In genomic region chr4:140463182-140463581, GRCh38 we compare ENCODE assay signal across 39 cellular contexts. TPM values are rescaled to one million over a fixed set of nuclear protein-coding genes. Genes with fewer than 3 reads are reported as not detected.
"Had no signal": no experiment of that assay in that cellular context is flagged by ENCODE, and none has a peak within 500 bp of the region (broad histone marks: within the 10 kb centered on the region; RNA-seq: fewer than 3 reads in every experiment).

No MANE protein-coding gene starts in this region.

- H3K36me3 ChIP-seq: brain microvascular endothelial cell, esophagus squamous epithelium, gastroesophageal sphincter, WERI-Rb-1 had no signal

- H3K27ac Mint-ChIP-seq: activated B cell treated with CpG ODN at 0.5 μM for 24 hours; activated CD8-positive, alpha-beta T cell treated with anti-CD3 and anti-CD28 coated beads for 36 hours; activated naive CD8-positive, alpha-beta T cell; activated T-helper 17 cell treated with anti-CD3 and anti-CD28 coated beads, Interleukin-2, amount 50 U/mL, for 72 hours; T-helper 17 cell; T-helper 2 cell treated with Interferon-gamma antibody and Interleukin-4, amounts not matched to agents 5 μg/mL and 100 μg/mL, for 36 hours had no signal

- H3K9me3 Mint-ChIP-seq: activated B cell treated with CpG ODN at 0.5 μM for 24 hours; activated CD8-positive, alpha-beta T cell treated with anti-CD3 and anti-CD28 coated beads for 36 hours; activated T-cell treated with anti-CD3 and anti-CD28 coated beads, Interleukin-2, amount 50 U/mL, for 4 hours; activated T-helper 17 cell treated with anti-CD3 and anti-CD28 coated beads, Interleukin-2, amount 50 U/mL, for 72 hours; T-helper 2 cell treated with Interferon-gamma antibody and Interleukin-4, amounts not matched to agents 5 μg/mL and 100 μg/mL, for 36 hours had no signal

- H3K4me3 Mint-ChIP-seq: activated B cell treated with CpG ODN at 0.5 μM for 24 hours; activated CD8-positive, alpha-beta T cell treated with anti-CD3 and anti-CD28 coated beads for 36 hours; activated naive CD8-positive, alpha-beta T cell; activated T-cell treated with anti-CD3 and anti-CD28 coated beads, Interleukin-2, amount 50 U/mL, for 4 hours; activated T-helper 17 cell treated with anti-CD3 and anti-CD28 coated beads, Interleukin-2, amount 50 U/mL, for 72 hours; T-helper 17 cell; T-helper 2 cell treated with Interferon-gamma antibody and Interleukin-4, amounts not matched to agents 5 μg/mL and 100 μg/mL, for 36 hours had no signal

- DNase-seq: activated B cell treated with CpG ODN at 0.5 μM for 24 hours; activated CD4-positive, alpha-beta T cell treated with anti-CD3 and anti-CD28 coated beads for 48 hours; activated CD4-positive, alpha-beta T cell treated with anti-CD3 and anti-CD28 coated beads, Interleukin-2, amount 50 U/mL, for 1 hour; activated CD4-positive, alpha-beta T cell treated with anti-CD3 and anti-CD28 coated beads, Interleukin-2, amount 50 U/mL, for 48 hours; activated CD8-positive, alpha-beta memory T cell treated with anti-CD3 and anti-CD28 coated beads for 24 hours; activated CD8-positive, alpha-beta T cell treated with anti-CD3 and anti-CD28 coated beads for 36 hours; activated effector memory CD4-positive, alpha-beta T cell treated with Interleukin-2 at 50 U/mL for 16 hours; activated gamma-delta T cell treated with Interleukin-2 at 50 U/mL for 16 hours; activated naive CD4-positive, alpha-beta T cell treated with anti-CD3 and anti-CD28 coated beads, Interleukin-2, amount 50 U/mL, for 16 hours; activated naive CD4-positive, alpha-beta T cell treated with Interleukin-2 at 50 U/mL for 16 hours; activated T-cell treated with anti-CD3 and anti-CD28 coated beads, Interleukin-2, amount 50 U/mL, for 4 hours; amniotic stem cell; anterior cingulate cortex; brain microvascular endothelial cell; caudate nucleus; effector CD8-positive, alpha-beta T cell; esophagus squamous epithelium; foreskin melanocyte; T-helper 1 cell; T-helper 17 cell; T1000; WERI-Rb-1 had no signal

- H3K27me3 ChIP-seq: esophagus squamous epithelium had no signal

- H3K4me1 Mint-ChIP-seq: activated B cell treated with CpG ODN at 0.5 μM for 24 hours; activated T-helper 17 cell treated with anti-CD3 and anti-CD28 coated beads, Interleukin-2, amount 50 U/mL, for 72 hours; T-helper 17 cell had no signal

- H3K36me3 Mint-ChIP-seq: activated naive CD8-positive, alpha-beta T cell had no signal

- FAIRE-seq: astrocyte, colon, endometrium, endothelial cell of umbilical vein had no signal

- H3K27ac ChIP-seq: brain microvascular endothelial cell, epithelial cell of prostate, esophagus squamous epithelium, gastroesophageal sphincter, WERI-Rb-1 had no signal

- ATAC-seq: activated CD4-positive, CD25-positive, alpha-beta regulatory T cell treated with anti-CD3 and anti-CD28 coated beads, Interleukin-2, amount 50 U/mL, for 24 hours; activated CD8-positive, alpha-beta T cell treated with anti-CD3 and anti-CD28 coated beads for 36 hours; activated T-cell treated with anti-CD3 and anti-CD28 coated beads, Interleukin-2, amount 50 U/mL, for 4 hours; activated T-helper 17 cell treated with anti-CD3 and anti-CD28 coated beads, Interleukin-2, amount 50 U/mL, for 72 hours; gastroesophageal sphincter; T-helper 17 cell had no signal

- H3K4me3 ChIP-seq: esophagus squamous epithelium, gastroesophageal sphincter had no signal

- H3K4me1 ChIP-seq: esophagus squamous epithelium, gastroesophageal sphincter had no signal

- H3K9me3 ChIP-seq: esophagus squamous epithelium, gastroesophageal sphincter had no signal

RNA-seq across cellular contexts. Expression of gene MGAT4D, which starts 34.9 kb away (rescaled TPM):
- total RNA-seq: activated B cell treated with CpG ODN at 0.5 μM for 24 hours; activated CD8-positive, alpha-beta T cell treated with anti-CD3 and anti-CD28 coated beads for 36 hours; activated T-cell treated with anti-CD3 and anti-CD28 coated beads, Interleukin-2, amount 50 U/mL, for 4 hours; activated T-helper 17 cell treated with anti-CD3 and anti-CD28 coated beads, Interleukin-2, amount 50 U/mL, for 72 hours; astrocyte; chondrocyte; dermis microvascular lymphatic vessel endothelial cell; endothelial cell of umbilical vein; esophagus squamous epithelium; fibroblast of lung; fibroblast of villous mesenchyme; gastroesophageal sphincter; glomerular endothelial cell; T-helper 17 cell had no signal
- polyA plus RNA-seq: adipose tissue, endothelial cell of umbilical vein, esophagus, fibroblast of lung had no signal

RNA-seq across cellular contexts. Expression of gene CLGN, which starts 35.7 kb away (rescaled TPM):
- total RNA-seq: activated B cell treated with CpG ODN at 0.5 μM for 24 hours; activated T-cell treated with anti-CD3 and anti-CD28 coated beads, Interleukin-2, amount 50 U/mL, for 4 hours; T-helper 17 cell had no signal
